ENCODE assay signal across 1 cellular context in the genomic region with DNA sequence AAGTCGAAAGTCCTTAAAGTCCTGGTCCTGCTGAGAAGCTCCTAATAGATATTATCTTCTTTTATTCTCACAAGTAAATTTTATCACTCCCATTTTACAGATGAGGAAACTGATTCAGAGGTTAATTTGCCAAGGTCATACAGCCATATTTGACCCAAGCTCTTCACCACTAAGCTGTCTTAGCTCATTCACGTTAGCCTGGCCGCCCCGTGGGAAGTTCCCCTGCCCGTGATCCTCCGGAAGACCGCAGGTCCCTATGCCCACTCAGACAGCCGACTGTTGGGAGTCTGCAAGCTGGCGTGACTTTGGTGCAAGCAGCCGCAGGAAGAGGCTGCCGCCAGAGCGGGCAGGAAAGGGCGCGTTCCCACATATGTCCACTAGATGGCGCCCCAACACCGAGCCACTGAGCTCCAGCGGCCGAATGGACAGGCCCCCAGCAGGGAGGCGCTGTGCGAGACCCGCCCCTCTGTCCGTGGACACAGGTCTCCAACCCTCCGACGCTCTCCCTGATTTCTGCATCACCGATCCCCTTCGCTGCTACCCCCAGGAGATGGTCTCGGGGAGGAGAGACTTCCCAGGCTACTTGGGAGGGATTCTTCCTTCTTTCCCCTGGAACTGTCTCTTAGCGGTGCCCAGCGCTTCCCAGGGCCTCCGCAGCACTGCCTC.
TF ChIP-seq lines count a peak whose summit lies in the region.

No MANE protein-coding gene starts in this region.

TF ChIP-seq in HepG2, 621 proteins besides CTCF, POLR2A, EP300 and RAD21 (continued from another document and continues in another):
- TF ChIP-seq, protein P1, sequence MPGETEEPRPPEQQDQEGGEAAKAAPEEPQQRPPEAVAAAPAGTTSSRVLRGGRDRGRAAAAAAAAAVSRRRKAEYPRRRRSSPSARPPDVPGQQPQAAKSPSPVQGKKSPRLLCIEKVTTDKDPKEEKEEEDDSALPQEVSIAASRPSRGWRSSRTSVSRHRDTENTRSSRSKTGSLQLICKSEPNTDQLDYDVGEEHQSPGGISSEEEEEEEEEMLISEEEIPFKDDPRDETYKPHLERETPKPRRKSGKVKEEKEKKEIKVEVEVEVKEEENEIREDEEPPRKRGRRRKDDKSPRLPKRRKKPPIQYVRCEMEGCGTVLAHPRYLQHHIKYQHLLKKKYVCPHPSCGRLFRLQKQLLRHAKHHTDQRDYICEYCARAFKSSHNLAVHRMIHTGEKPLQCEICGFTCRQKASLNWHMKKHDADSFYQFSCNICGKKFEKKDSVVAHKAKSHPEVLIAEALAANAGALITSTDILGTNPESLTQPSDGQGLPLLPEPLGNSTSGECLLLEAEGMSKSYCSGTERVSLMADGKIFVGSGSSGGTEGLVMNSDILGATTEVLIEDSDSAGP (CRISPR knock-in tag; IDR thresholded peaks at IDR 0.05; ENCODE audit: borderline replicate concordance): peak; percentile 70; the same call in 1 of the 2 replicates
- TF ChIP-seq SALL1 (CRISPR knock-in tag; IDR thresholded peaks at IDR 0.05): peak; percentile 56; the same call in 1 of the 2 replicates
- TF ChIP-seq, protein P2, sequence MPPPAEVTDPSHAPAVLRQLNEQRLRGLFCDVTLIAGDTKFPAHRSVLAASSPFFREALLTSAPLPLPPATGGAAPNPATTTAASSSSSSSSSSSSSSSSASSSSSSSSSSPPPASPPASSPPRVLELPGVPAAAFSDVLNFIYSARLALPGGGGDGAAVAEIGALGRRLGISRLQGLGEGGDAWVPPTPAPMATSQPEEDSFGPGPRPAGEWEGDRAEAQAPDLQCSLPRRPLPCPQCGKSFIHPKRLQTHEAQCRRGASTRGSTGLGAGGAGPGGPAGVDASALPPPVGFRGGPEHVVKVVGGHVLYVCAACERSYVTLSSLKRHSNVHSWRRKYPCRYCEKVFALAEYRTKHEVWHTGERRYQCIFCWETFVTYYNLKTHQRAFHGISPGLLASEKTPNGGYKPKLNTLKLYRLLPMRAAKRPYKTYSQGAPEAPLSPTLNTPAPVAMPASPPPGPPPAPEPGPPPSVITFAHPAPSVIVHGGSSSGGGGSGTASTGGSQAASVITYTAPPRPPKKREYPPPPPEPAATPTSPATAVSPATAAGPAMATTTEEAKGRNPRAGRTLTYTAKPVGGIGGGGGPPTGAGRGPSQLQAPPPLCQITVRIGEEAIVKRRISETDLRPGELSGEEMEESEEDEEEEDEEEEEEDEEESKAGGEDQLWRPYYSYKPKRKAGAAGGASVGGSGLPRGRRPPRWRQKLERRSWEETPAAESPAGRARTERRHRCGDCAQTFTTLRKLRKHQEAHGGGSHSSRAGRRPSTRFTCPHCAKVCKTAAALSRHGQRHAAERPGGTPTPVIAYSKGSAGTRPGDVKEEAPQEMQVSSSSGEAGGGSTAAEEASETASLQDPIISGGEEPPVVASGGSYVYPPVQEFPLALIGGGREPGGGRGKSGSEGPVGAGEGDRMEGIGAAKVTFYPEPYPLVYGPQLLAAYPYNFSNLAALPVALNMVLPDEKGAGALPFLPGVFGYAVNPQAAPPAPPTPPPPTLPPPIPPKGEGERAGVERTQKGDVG (CRISPR knock-in tag; IDR thresholded peaks at IDR 0.05; ENCODE audit: borderline replicate concordance): no peak
- TF ChIP-seq, protein P3, sequence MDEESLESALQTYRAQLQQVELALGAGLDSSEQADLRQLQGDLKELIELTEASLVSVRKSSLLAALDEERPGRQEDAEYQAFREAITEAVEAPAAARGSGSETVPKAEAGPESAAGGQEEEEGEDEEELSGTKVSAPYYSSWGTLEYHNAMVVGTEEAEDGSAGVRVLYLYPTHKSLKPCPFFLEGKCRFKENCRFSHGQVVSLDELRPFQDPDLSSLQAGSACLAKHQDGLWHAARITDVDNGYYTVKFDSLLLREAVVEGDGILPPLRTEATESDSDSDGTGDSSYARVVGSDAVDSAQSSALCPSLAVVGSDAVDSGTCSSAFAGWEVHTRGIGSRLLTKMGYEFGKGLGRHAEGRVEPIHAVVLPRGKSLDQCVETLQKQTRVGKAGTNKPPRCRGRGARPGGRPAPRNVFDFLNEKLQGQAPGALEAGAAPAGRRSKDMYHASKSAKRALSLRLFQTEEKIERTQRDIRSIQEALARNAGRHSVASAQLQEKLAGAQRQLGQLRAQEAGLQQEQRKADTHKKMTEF (CRISPR knock-in tag; IDR thresholded peaks at IDR 0.05): no peak
- TF ChIP-seq RFXAP (CRISPR knock-in tag; IDR thresholded peaks at IDR 0.05; ENCODE audit: borderline replicate concordance): peak; percentile 26; the same call in 1 of the 2 replicates
- no peak for TF ChIP-seq ZNF605 (CRISPR knock-in tag; IDR thresholded peaks at IDR 0.05)
- TF ChIP-seq, protein P4, sequence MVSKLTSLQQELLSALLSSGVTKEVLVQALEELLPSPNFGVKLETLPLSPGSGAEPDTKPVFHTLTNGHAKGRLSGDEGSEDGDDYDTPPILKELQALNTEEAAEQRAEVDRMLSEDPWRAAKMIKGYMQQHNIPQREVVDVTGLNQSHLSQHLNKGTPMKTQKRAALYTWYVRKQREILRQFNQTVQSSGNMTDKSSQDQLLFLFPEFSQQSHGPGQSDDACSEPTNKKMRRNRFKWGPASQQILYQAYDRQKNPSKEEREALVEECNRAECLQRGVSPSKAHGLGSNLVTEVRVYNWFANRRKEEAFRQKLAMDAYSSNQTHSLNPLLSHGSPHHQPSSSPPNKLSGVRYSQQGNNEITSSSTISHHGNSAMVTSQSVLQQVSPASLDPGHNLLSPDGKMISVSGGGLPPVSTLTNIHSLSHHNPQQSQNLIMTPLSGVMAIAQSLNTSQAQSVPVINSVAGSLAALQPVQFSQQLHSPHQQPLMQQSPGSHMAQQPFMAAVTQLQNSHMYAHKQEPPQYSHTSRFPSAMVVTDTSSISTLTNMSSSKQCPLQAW (CRISPR knock-in tag; IDR thresholded peaks at IDR 0.05): peak; percentile 42; the same call in 1 of the 2 replicates
- no peak for TF ChIP-seq FOXK2 (IDR thresholded peaks at IDR 0.05)
- TF ChIP-seq, protein P5, sequence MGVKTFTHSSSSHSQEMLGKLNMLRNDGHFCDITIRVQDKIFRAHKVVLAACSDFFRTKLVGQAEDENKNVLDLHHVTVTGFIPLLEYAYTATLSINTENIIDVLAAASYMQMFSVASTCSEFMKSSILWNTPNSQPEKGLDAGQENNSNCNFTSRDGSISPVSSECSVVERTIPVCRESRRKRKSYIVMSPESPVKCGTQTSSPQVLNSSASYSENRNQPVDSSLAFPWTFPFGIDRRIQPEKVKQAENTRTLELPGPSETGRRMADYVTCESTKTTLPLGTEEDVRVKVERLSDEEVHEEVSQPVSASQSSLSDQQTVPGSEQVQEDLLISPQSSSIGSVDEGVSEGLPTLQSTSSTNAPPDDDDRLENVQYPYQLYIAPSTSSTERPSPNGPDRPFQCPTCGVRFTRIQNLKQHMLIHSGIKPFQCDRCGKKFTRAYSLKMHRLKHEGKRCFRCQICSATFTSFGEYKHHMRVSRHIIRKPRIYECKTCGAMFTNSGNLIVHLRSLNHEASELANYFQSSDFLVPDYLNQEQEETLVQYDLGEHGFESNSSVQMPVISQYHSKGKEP (CRISPR knock-in tag; IDR thresholded peaks at IDR 0.05): no peak
- no peak for TF ChIP-seq BORCS8-MEF2B (CRISPR knock-in tag; IDR thresholded peaks at IDR 0.05)
- TF ChIP-seq ZNF224 (CRISPR knock-in tag; IDR thresholded peaks at IDR 0.05): no peak
- no peak for TF ChIP-seq MYC (CRISPR knock-in tag; IDR thresholded peaks at IDR 0.05; ENCODE audit: borderline replicate concordance)
- no peak for TF ChIP-seq ZNF329 (CRISPR knock-in tag; IDR thresholded peaks at IDR 0.05; ENCODE audit: low read depth)
- peak; percentile 19 for TF ChIP-seq YY1 (IDR thresholded peaks at IDR 0.05; ENCODE audit: insufficient read depth, insufficient replicate concordance, low read depth, low read length)
- 0 out of 3 replicates have a peak, but pooled peaks have one; percentile 15 for TF ChIP-seq MXI1 (IDR thresholded peaks at IDR 0.05; ENCODE audit: borderline replicate concordance, low read depth, low read length)
- no peak for TF ChIP-seq ZNF124 (CRISPR knock-in tag; IDR thresholded peaks at IDR 0.05)
- TF ChIP-seq ZNF510 (CRISPR knock-in tag; IDR thresholded peaks at IDR 0.05; ENCODE audit: low read depth): no peak
- TF ChIP-seq, protein P6, sequence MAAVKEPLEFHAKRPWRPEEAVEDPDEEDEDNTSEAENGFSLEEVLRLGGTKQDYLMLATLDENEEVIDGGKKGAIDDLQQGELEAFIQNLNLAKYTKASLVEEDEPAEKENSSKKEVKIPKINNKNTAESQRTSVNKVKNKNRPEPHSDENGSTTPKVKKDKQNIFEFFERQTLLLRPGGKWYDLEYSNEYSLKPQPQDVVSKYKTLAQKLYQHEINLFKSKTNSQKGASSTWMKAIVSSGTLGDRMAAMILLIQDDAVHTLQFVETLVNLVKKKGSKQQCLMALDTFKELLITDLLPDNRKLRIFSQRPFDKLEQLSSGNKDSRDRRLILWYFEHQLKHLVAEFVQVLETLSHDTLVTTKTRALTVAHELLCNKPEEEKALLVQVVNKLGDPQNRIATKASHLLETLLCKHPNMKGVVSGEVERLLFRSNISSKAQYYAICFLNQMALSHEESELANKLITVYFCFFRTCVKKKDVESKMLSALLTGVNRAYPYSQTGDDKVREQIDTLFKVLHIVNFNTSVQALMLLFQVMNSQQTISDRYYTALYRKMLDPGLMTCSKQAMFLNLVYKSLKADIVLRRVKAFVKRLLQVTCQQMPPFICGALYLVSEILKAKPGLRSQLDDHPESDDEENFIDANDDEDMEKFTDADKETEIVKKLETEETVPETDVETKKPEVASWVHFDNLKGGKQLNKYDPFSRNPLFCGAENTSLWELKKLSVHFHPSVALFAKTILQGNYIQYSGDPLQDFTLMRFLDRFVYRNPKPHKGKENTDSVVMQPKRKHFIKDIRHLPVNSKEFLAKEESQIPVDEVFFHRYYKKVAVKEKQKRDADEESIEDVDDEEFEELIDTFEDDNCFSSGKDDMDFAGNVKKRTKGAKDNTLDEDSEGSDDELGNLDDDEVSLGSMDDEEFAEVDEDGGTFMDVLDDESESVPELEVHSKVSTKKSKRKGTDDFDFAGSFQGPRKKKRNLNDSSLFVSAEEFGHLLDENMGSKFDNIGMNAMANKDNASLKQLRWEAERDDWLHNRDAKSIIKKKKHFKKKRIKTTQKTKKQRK (IDR thresholded peaks at IDR 0.05; ENCODE audit: low read length): no peak
- peak; percentile 43; the same call in 1 of the 2 replicates for TF ChIP-seq KDM5B (CRISPR knock-in tag; IDR thresholded peaks at IDR 0.05; ENCODE audit: borderline replicate concordance)
- TF ChIP-seq JARID2 (CRISPR knock-in tag; IDR thresholded peaks at IDR 0.05; ENCODE audit: insufficient replicate concordance): no peak
- no peak for TF ChIP-seq ZNF383 (CRISPR knock-in tag; IDR thresholded peaks at IDR 0.05; ENCODE audit: borderline replicate concordance)
- TF ChIP-seq JUN (CRISPR knock-in tag; IDR thresholded peaks at IDR 0.05): 0 out of 2 replicates have a peak, but pooled peaks have one; percentile 33
- TF ChIP-seq ZFP90 (CRISPR knock-in tag; IDR thresholded peaks at IDR 0.05; ENCODE audit: borderline replicate concordance): no peak
- TF ChIP-seq ZNF484 (CRISPR knock-in tag; IDR thresholded peaks at IDR 0.05; ENCODE audit: borderline replicate concordance, low read depth): no peak
- TF ChIP-seq TBX2 (CRISPR knock-in tag; IDR thresholded peaks at IDR 0.05; ENCODE audit: borderline replicate concordance): no peak
- TF ChIP-seq KMT2A (CRISPR knock-in tag; IDR thresholded peaks at IDR 0.05): no peak
- TF ChIP-seq, protein P7, sequence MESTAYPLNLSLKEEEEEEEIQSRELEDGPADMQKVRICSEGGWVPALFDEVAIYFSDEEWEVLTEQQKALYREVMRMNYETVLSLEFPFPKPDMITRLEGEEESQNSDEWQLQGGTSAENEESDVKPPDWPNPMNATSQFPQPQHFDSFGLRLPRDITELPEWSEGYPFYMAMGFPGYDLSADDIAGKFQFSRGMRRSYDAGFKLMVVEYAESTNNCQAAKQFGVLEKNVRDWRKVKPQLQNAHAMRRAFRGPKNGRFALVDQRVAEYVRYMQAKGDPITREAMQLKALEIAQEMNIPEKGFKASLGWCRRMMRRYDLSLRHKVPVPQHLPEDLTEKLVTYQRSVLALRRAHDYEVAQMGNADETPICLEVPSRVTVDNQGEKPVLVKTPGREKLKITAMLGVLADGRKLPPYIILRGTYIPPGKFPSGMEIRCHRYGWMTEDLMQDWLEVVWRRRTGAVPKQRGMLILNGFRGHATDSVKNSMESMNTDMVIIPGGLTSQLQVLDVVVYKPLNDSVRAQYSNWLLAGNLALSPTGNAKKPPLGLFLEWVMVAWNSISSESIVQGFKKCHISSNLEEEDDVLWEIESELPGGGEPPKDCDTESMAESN (CRISPR knock-in tag; conservative IDR thresholded peaks at IDR 0.05): 0 out of 2 replicates have a peak, but pooled peaks have one; percentile 57
- TF ChIP-seq ZIK1 (CRISPR knock-in tag; IDR thresholded peaks at IDR 0.05; ENCODE audit: borderline replicate concordance, low read depth): no peak
- TF ChIP-seq, protein P8, sequence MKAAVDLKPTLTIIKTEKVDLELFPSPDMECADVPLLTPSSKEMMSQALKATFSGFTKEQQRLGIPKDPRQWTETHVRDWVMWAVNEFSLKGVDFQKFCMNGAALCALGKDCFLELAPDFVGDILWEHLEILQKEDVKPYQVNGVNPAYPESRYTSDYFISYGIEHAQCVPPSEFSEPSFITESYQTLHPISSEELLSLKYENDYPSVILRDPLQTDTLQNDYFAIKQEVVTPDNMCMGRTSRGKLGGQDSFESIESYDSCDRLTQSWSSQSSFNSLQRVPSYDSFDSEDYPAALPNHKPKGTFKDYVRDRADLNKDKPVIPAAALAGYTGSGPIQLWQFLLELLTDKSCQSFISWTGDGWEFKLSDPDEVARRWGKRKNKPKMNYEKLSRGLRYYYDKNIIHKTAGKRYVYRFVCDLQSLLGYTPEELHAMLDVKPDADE (CRISPR knock-in tag; IDR thresholded peaks at IDR 0.05): no peak
- TF ChIP-seq ZBTB7A (CRISPR knock-in tag; IDR thresholded peaks at IDR 0.05): no peak
- no peak for TF ChIP-seq HHEX (CRISPR knock-in tag; IDR thresholded peaks at IDR 0.05)
- TF ChIP-seq ZFAT (CRISPR knock-in tag; conservative IDR thresholded peaks at IDR 0.05): no peak
- TF ChIP-seq, protein P9, sequence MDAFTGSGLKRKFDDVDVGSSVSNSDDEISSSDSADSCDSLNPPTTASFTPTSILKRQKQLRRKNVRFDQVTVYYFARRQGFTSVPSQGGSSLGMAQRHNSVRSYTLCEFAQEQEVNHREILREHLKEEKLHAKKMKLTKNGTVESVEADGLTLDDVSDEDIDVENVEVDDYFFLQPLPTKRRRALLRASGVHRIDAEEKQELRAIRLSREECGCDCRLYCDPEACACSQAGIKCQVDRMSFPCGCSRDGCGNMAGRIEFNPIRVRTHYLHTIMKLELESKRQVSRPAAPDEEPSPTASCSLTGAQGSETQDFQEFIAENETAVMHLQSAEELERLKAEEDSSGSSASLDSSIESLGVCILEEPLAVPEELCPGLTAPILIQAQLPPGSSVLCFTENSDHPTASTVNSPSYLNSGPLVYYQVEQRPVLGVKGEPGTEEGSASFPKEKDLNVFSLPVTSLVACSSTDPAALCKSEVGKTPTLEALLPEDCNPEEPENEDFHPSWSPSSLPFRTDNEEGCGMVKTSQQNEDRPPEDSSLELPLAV (CRISPR knock-in tag; conservative IDR thresholded peaks at IDR 0.05; ENCODE audit: low read depth): no peak
- TF ChIP-seq ATF1 (CRISPR knock-in tag; IDR thresholded peaks at IDR 0.05): no peak
- peak; percentile 51 for TF ChIP-seq TEAD3 (CRISPR knock-in tag; optimal IDR thresholded peaks at IDR 0.05; ENCODE audit: borderline replicate concordance)
- no peak for TF ChIP-seq GFI1 (CRISPR knock-in tag; IDR thresholded peaks at IDR 0.05; ENCODE audit: borderline replicate concordance)
- TF ChIP-seq ZNF350 (CRISPR knock-in tag; IDR thresholded peaks at IDR 0.05; ENCODE audit: borderline replicate concordance, low read depth): 0 out of 2 replicates have a peak, but pooled peaks have one; percentile 55
- TF ChIP-seq, protein P10, sequence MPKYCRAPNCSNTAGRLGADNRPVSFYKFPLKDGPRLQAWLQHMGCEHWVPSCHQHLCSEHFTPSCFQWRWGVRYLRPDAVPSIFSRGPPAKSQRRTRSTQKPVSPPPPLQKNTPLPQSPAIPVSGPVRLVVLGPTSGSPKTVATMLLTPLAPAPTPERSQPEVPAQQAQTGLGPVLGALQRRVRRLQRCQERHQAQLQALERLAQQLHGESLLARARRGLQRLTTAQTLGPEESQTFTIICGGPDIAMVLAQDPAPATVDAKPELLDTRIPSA (CRISPR knock-in tag; IDR thresholded peaks at IDR 0.05; ENCODE audit: borderline replicate concordance): no peak
